Comparison of ENCODE assay signal across 8 cellular contexts in the genomic region with DNA sequence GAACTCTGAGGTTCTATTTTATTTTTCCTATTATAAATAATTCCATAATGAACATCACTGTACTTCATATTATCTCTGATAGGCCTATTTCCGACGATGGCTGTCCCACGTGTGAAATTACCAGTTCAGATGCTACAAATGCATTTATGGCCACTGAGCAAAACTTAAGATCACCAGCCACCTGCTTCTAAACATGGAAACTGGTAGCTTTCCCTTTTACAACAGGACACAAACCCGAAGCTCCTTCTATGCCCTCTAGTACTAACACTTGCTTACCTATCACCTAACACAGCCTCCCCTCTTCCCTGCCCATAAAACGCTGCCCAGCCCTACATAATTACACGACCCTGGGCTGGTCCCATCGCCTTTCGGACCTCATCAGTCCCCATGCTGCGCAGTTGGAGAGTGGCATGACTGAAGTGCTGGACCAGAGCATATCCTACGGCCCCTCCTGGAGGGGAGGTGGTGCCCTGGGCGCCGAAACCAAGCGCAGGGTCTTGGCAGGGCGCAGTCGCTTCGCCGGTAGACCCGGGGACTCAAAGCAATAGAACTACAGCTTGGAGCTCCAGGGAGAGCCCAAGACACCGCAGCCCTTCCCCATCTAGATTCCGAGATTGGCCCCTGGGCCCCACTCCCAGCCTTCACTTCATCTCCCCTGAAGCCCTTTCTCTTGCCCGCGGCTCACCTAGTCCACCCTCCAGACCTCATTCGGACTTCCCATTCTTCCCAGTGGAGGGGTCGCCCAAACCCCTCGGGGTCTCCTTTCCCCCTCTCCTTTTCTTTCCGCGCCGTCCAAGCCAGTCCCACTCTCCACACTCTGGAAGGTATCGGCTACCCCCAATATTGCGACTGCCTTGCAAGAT. TPM values are rescaled to one million over a fixed set of nuclear protein-coding genes. Genes with fewer than 3 reads are reported as not detected.
DNase-seq lines count a peak whose midpoint lies in the region; ATAC-seq and TF ChIP-seq lines count a peak whose summit lies in the region.

No MANE protein-coding gene starts in this region.

- H3K4me1 Mint-ChIP-seq in activated T-helper 1 cell treated with anti-CD3 and anti-CD28 coated beads, Interleukin-12 subunit alpha, Interleukin-12 subunit beta, Interleukin-2, Interleukin-4 antibody, amounts not matched to agents 30 ng/mL and 10 ng/mL and 1 ng/mL, durations not matched to agents 14 hours and 24 hours and 36 hours (ENCODE audit: low read depth): peaks cover 56% of the 10 kb centered on the region

- 4 to 6% (median 5%) methylated on average over 30 of the region's 30 CpGs for WGBS in ovary, 3 donors

- peak overlapping the region; percentile 99 for H3K4me2 ChIP-seq in Karpas-422 (ENCODE audit: low read depth, low read length, poor library complexity, severe bottlenecking)

- no peaks in the 10 kb centered on the region for H3K27me3 Mint-ChIP-seq in activated T-helper 1 cell treated with anti-CD3 and anti-CD28 coated beads, Interleukin-12 subunit alpha, Interleukin-12 subunit beta, Interleukin-2, Interleukin-4 antibody, amounts not matched to agents 30 ng/mL and 10 ng/mL and 1 ng/mL, durations not matched to agents 14 hours and 24 hours and 36 hours (ENCODE audit: insufficient read depth)

- intact Hi-C loops in activated T-helper 1 cell treated with anti-CD3 and anti-CD28 coated beads, Interleukin-12 subunit alpha, Interleukin-12 subunit beta, Interleukin-2, Interleukin-4 antibody, amounts not matched to agents 30 ng/mL and 10 ng/mL and 1 ng/mL, durations not matched to agents 14 hours and 24 hours and 36 hours (cut with micrococcal nuclease): loop anchor here (1.0 to 10.0 kb wide), 9 partner anchors 39 to 496 kb away; a partner anchor contains a TSS
- intact Hi-C loops in ovary (cut with DNase I): loop anchor here in 1 of 4 donors (5.0 kb wide), 1 partner anchor 313 kb away; a partner anchor contains a TSS

- H3K27ac ChIP-seq in Karpas-422 (ENCODE audit: low read length) (no peak overlapping the region), foreskin keratinocyte (peak overlapping the region; percentile 17), ovary (peak overlapping the region in 1 of 2 donors; percentile 95)

- H3K9me2 ChIP-seq in Karpas-422 (replicated peaks; ENCODE audit: insufficient read depth, low read length): no peaks in the 10 kb centered on the region

- H3K4me1 ChIP-seq in Karpas-422 (ENCODE audit: low read length) (peaks cover 36% of the 10 kb centered on the region), foreskin keratinocyte (peaks cover 20% of the 10 kb centered on the region), ovary (ENCODE audit: insufficient read depth) (peaks cover 12% of the 10 kb centered on the region)

- ATAC-seq in foreskin keratinocyte: peak; percentile 1

- TF ChIP-seq CTCF in foreskin keratinocyte (conservative IDR thresholded peaks at IDR 0.05): no peak
- no peak for TF ChIP-seq CTCF in ovary (IDR thresholded peaks at IDR 0.05)

- peaks cover 12% of the 10 kb centered on the region for H4K20me1 ChIP-seq in Karpas-422 (ENCODE audit: insufficient read depth, low read depth, low read length)

- H3K9ac ChIP-seq in Karpas-422 (ENCODE audit: low read length): peak overlapping the region; percentile 95

- no peak for TF ChIP-seq EP300 in ovary (IDR thresholded peaks at IDR 0.05)

- H3K79me2 ChIP-seq in Karpas-422 (ENCODE audit: low read length): peaks cover 74% of the 10 kb centered on the region

- H3K9me3 ChIP-seq in Karpas-422 (ENCODE audit: low read length): no peaks in the 10 kb centered on the region
- no peaks in the 10 kb centered on the region for H3K9me3 ChIP-seq in ovary

- H3K4me3 ChIP-seq in Karpas-422 (ENCODE audit: low read length): peak overlapping the region; percentile 99
- peak overlapping the region; percentile 99 for H3K4me3 ChIP-seq in ovary

- peaks cover 29% of the 10 kb centered on the region for H3K36me3 Mint-ChIP-seq in activated T-helper 1 cell treated with anti-CD3 and anti-CD28 coated beads, Interleukin-12 subunit alpha, Interleukin-12 subunit beta, Interleukin-2, Interleukin-4 antibody, amounts not matched to agents 30 ng/mL and 10 ng/mL and 1 ng/mL, durations not matched to agents 14 hours and 24 hours and 36 hours (ENCODE audit: low read depth)

- H2AFZ ChIP-seq in Karpas-422 (ENCODE audit: low read length): peak overlapping the region; percentile 88

- H3K36me3 ChIP-seq in Karpas-422 (ENCODE audit: insufficient read depth, low read length) (peaks cover 14% of the 10 kb centered on the region; the same call in 1 of the 2 replicates), ovary (no peaks in the 10 kb centered on the region)

- peak overlapping the region; percentile 99 for H3K4me3 Mint-ChIP-seq in activated T-helper 1 cell treated with anti-CD3 and anti-CD28 coated beads, Interleukin-12 subunit alpha, Interleukin-12 subunit beta, Interleukin-2, Interleukin-4 antibody, amounts not matched to agents 30 ng/mL and 10 ng/mL and 1 ng/mL, durations not matched to agents 14 hours and 24 hours and 36 hours

- DNase-seq in activated T-cell treated with anti-CD3 and anti-CD28 coated beads for 4 hours (peak; percentile 12), Karpas-422 (peak; percentile 62), foreskin keratinocyte (no peak), ovary (peak in 3 of 5 donors; percentile 16 to 40 (median 34)), NCI-H2081 treated with DMSO at 0.1 percent for 48 hours (lab: John Stamatoyannopoulos, UW) (no peak), SKM-1 treated with dmso at 0.1 percent for 144 hours (lab: John Stamatoyannopoulos, UW; ENCODE audit: unreplicated experiment) (no peak)
- no peak for DNase-seq in activated T-cell treated with anti-CD3 and anti-CD28 coated beads, Interleukin-2, amount 50 U/mL, for 1 hour
- no peak for DNase-seq in activated T-helper 1 cell treated with anti-CD3 and anti-CD28 coated beads, Interleukin-12 subunit alpha, Interleukin-12 subunit beta, Interleukin-2, Interleukin-4 antibody, amounts not matched to agents 30 ng/mL and 10 ng/mL and 1 ng/mL, durations not matched to agents 14 hours and 24 hours and 36 hours (ENCODE audit: low spot score)

- peak overlapping the region; percentile 95 for H3K27ac Mint-ChIP-seq in activated T-helper 1 cell treated with anti-CD3 and anti-CD28 coated beads, Interleukin-12 subunit alpha, Interleukin-12 subunit beta, Interleukin-2, Interleukin-4 antibody, amounts not matched to agents 30 ng/mL and 10 ng/mL and 1 ng/mL, durations not matched to agents 14 hours and 24 hours and 36 hours

- no peaks in the 10 kb centered on the region for H3K27me3 ChIP-seq in Karpas-422 (ENCODE audit: low read length)
- H3K27me3 ChIP-seq in foreskin keratinocyte: no peaks in the 10 kb centered on the region
- H3K27me3 ChIP-seq in ovary: no peaks in the 10 kb centered on the region

- no peak for TF ChIP-seq POLR2A in ovary (IDR thresholded peaks at IDR 0.05)

- H3K9me3 Mint-ChIP-seq in activated T-helper 1 cell treated with anti-CD3 and anti-CD28 coated beads, Interleukin-12 subunit alpha, Interleukin-12 subunit beta, Interleukin-2, Interleukin-4 antibody, amounts not matched to agents 30 ng/mL and 10 ng/mL and 1 ng/mL, durations not matched to agents 14 hours and 24 hours and 36 hours: no peaks in the 10 kb centered on the region

RNA-seq across cellular contexts. Expression of a gene that starts 1.0 kb away (rescaled TPM):
- 13.3 and 35.3 TPM in 2 replicates for total RNA-seq in Karpas-422 (2014; rRNA removed; shearing (Covaris generic); ENCODE audit: low replicate concordance)
- total RNA-seq in activated T-helper 1 cell treated with anti-CD3 and anti-CD28 coated beads, Interleukin-12 subunit alpha, Interleukin-12 subunit beta, Interleukin-2, Interleukin-4 antibody, amounts not matched to agents 30 ng/mL and 10 ng/mL and 1 ng/mL, durations not matched to agents 14 hours and 24 hours and 36 hours: 37.5 and 44.4 TPM in 2 replicates
- total RNA-seq in foreskin keratinocyte (32.4 and 37.7 TPM in 2 replicates), ovary (10 to 100 TPM; 18.7 to 63.1 (median 41.5) TPM)
- polyA plus RNA-seq in foreskin keratinocyte (35.7 and 37.1 TPM in 2 replicates), ovary (10 to 100 TPM; 23.1 to 58.2 TPM)

RNA-seq across cellular contexts. Expression of a gene that starts 33.2 kb away (rescaled TPM):
- not detected in 2 replicates for total RNA-seq in Karpas-422 (2014; rRNA removed; shearing (Covaris generic); ENCODE audit: low replicate concordance)
- total RNA-seq in activated T-helper 1 cell treated with anti-CD3 and anti-CD28 coated beads, Interleukin-12 subunit alpha, Interleukin-12 subunit beta, Interleukin-2, Interleukin-4 antibody, amounts not matched to agents 30 ng/mL and 10 ng/mL and 1 ng/mL, durations not matched to agents 14 hours and 24 hours and 36 hours: not detected in 2 replicates
- 0.17 TPM in 1 of 2 replicates, not detected in the other for total RNA-seq in foreskin keratinocyte
- 0.12 and 0.21 TPM in 2 replicates for polyA plus RNA-seq in foreskin keratinocyte
- total RNA-seq in ovary: not detected
- polyA plus RNA-seq in ovary: not detected

Comparison
In these comparisons a context has a peak if more than half of its experiments do, and no peak if none do; other contexts are left out.
1. DNase-seq: peak in activated T-cell treated with anti-CD3 and anti-CD28 coated beads for 4 hours (single experiment), Karpas-422 (single experiment) and ovary (3 of 5); none in activated T-cell treated with anti-CD3 and anti-CD28 coated beads, Interleukin-2, amount 50 U/mL, for 1 hour (single experiment), activated T-helper 1 cell treated with anti-CD3 and anti-CD28 coated beads, Interleukin-12 subunit alpha, Interleukin-12 subunit beta, Interleukin-2, Interleukin-4 antibody, amounts not matched to agents 30 ng/mL and 10 ng/mL and 1 ng/mL, durations not matched to agents 14 hours and 24 hours and 36 hours (single experiment), foreskin keratinocyte (0 of 2), NCI-H2081 treated with DMSO at 0.1 percent for 48 hours (single experiment) and SKM-1 treated with dmso at 0.1 percent for 144 hours (single experiment).